In genomic region chr1:109249654-109250401, GRCh38 we compare ENCODE assay signal across 6 cellular contexts. TPM values are rescaled to one million over a fixed set of nuclear protein-coding genes. Genes with fewer than 3 reads are reported as not detected.
DNase-seq lines count a peak whose midpoint lies in the region; ATAC-seq and TF ChIP-seq lines count a peak whose summit lies in the region.

No MANE protein-coding gene starts in this region.

- no peaks in the 10 kb centered on the region for H3K9me3 Mint-ChIP-seq in activated T-cell treated with anti-CD3 and anti-CD28 coated beads, Interleukin-2, amount 50 U/mL, for 72 hours

- ATAC-seq in activated T-cell treated with anti-CD3 and anti-CD28 coated beads, Interleukin-2, amount 50 U/mL, for 72 hours (replicated peaks in 1 of 2), result peak; percentile 31 to 49

- H3K27ac ChIP-seq in Peyer's patch, result peak overlapping the region in 1 of 4 donors; percentile 31

- peak overlapping the region; percentile 44 to 82 (median 74) for H3K4me3 ChIP-seq in Peyer's patch
- H3K4me3 ChIP-seq in iPS-18c (ENCODE audit: insufficient read depth, low read depth, low read length), result peak overlapping the region; percentile 55

- H3K27me3 Mint-ChIP-seq in activated T-cell treated with anti-CD3 and anti-CD28 coated beads, Interleukin-2, amount 50 U/mL, for 72 hours (ENCODE audit: low read depth), result peaks cover 5% of the 10 kb centered on the region

- no peak overlapping the region for H3K27ac Mint-ChIP-seq in activated T-cell treated with anti-CD3 and anti-CD28 coated beads, Interleukin-2, amount 50 U/mL, for 72 hours

- no peaks in the 10 kb centered on the region for H3K36me3 Mint-ChIP-seq in activated T-cell treated with anti-CD3 and anti-CD28 coated beads, Interleukin-2, amount 50 U/mL, for 72 hours (ENCODE audit: insufficient read depth in 2 of 2)

- TF ChIP-seq POLR2A in Peyer's patch (IDR thresholded peaks at IDR 0.05), result no peak

- TF ChIP-seq CTCF in Peyer's patch (IDR thresholded peaks at IDR 0.05), result no peak

- H3K4me1 Mint-ChIP-seq in activated T-cell treated with anti-CD3 and anti-CD28 coated beads, Interleukin-2, amount 50 U/mL, for 72 hours (ENCODE audit: low read depth), result peaks cover 5% of the 10 kb centered on the region

- no peaks in the 10 kb centered on the region for H3K27me3 ChIP-seq in Peyer's patch

- no peak for DNase-seq in activated T-cell treated with anti-CD3 and anti-CD28 coated beads, Interleukin-2, amount 50 U/mL, for 72 hours
- DNase-seq in activated T-cell treated with anti-CD3 and anti-CD28 coated beads, Interleukin-2, amount 50 U/mL, for 48 hours, result no peak
- no peak for DNase-seq in Peyer's patch
- no peak for DNase-seq in NCI-H524 (lab: John Stamatoyannopoulos, UW)
- no peak for DNase-seq in HCEC 1CT

- peak overlapping the region; percentile 37 to 68 for H3K4me3 Mint-ChIP-seq in activated T-cell treated with anti-CD3 and anti-CD28 coated beads, Interleukin-2, amount 50 U/mL, for 72 hours

- H3K9me3 ChIP-seq in Peyer's patch (no peaks in the 10 kb centered on the region), iPS-18c (ENCODE audit: control insufficient read depth, insufficient read depth, low read length) (peaks cover 7% of the 10 kb centered on the region)

- peaks cover 0 to 29% (median 8%) of the 10 kb centered on the region in 4 donors for H3K4me1 ChIP-seq in Peyer's patch

- H3K36me3 ChIP-seq in Peyer's patch, result no peaks in the 10 kb centered on the region

RNA-seq across cellular contexts. Expression of gene CELSR2, which starts 0.5 kb away (rescaled TPM):
- total RNA-seq in activated T-cell treated with anti-CD3 and anti-CD28 coated beads, Interleukin-2, amount 50 U/mL, for 72 hours, result 1 to 10 TPM; 2.5 to 3.1 TPM
- 1 to 10 TPM; 2.6 to 6.4 (median 4.6) TPM for total RNA-seq in Peyer's patch

RNA-seq across cellular contexts. Expression of gene PSRC1, which starts 33.1 kb away (rescaled TPM):
- total RNA-seq in activated T-cell treated with anti-CD3 and anti-CD28 coated beads, Interleukin-2, amount 50 U/mL, for 72 hours, result 10 to 100 TPM; 17.5 to 18.3 TPM
- total RNA-seq in Peyer's patch, result 1 to 10 TPM; 3.5 to 8.3 (median 4.5) TPM

RNA-seq across cellular contexts. Expression of gene SARS1, which starts 36.1 kb away (rescaled TPM):
- total RNA-seq in activated T-cell treated with anti-CD3 and anti-CD28 coated beads, Interleukin-2, amount 50 U/mL, for 72 hours, result 100 to 1,000 TPM; 413 to 456 TPM
- 100 to 1,000 TPM in 2 of 4 donors, 10 to 100 TPM in 2; 83.2 to 158 (median 102) TPM for total RNA-seq in Peyer's patch

RNA-seq across cellular contexts. Expression of gene MYBPHL, which starts 57.0 kb away (rescaled TPM):
- total RNA-seq in activated T-cell treated with anti-CD3 and anti-CD28 coated beads, Interleukin-2, amount 50 U/mL, for 72 hours, result not detected
- total RNA-seq in Peyer's patch, result not detected
